1 cellular context compared by ENCODE assay signal in the genomic region with DNA sequence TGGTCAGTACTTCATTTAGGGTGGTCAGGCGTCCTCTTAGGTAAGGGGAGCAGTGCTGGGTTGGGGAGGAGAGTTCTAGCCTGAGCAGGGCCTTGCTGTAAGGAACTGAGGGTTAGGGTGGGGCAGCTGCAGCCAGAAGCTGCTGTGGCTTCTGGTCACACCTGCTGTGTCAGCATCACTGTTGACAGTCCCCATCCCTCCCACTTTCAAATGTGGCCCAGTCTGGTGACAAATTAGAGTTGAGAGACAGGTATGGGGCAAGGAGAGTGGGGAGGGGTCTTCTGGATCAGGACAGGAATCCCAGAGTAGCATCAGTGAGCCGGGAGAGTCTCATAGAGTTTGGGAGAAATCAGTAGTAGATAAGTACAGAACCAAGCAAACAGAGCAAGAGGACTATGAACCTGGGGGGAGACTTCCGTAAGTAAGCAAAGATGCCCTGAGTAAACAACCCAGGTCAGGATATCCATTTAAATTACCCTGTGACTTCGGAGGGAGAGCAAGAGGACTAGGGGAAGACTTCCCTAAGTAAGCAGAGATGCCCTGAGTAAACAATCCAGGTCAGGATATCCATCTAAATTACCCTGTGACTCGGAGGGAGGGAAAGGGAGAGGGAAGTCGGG.
TF ChIP-seq lines count a peak whose summit lies in the region.

No MANE protein-coding gene starts in this region.

TF ChIP-seq in liver, 16 proteins besides CTCF, POLR2A, EP300 and RAD21 (continued from another document):
- TF ChIP-seq, protein P1, sequence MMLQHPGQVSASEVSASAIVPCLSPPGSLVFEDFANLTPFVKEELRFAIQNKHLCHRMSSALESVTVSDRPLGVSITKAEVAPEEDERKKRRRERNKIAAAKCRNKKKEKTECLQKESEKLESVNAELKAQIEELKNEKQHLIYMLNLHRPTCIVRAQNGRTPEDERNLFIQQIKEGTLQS (IDR thresholded peaks at IDR 0.05), result no peak
- TF ChIP-seq TAF1 (conservative IDR thresholded peaks at IDR 0.05) (no peak), SP1 (IDR thresholded peaks at IDR 0.05) (peak; percentile 70), HNF4G (IDR thresholded peaks at IDR 0.05) (peak; percentile 46)
TF ChIP-seq in liver: peak in this region for 7.
